Comparison of ENCODE assay signal across 1 cellular context in genomic region chr19:48760514-48761221, GRCh38.
TF ChIP-seq lines count a peak whose summit lies in the region.

No MANE protein-coding gene starts in this region.

TF ChIP-seq in HepG2, 621 proteins besides CTCF, POLR2A, EP300 and RAD21 (continues in another document):
- TF ChIP-seq GTF2F1 (IDR thresholded peaks at IDR 0.05; ENCODE audit: low read length) = no peak
- no peak for TF ChIP-seq U2AF1 (optimal IDR thresholded peaks at IDR 0.05; ENCODE audit: low read depth, low read length)
- TF ChIP-seq KDM3A (CRISPR knock-in tag; IDR thresholded peaks at IDR 0.05; ENCODE audit: low read depth) = no peak
- TF ChIP-seq ZMYM3 (CRISPR knock-in tag; IDR thresholded peaks at IDR 0.05) = peak; percentile 19; the same call in 1 of the 2 replicates
- peak; percentile 46 for TF ChIP-seq ZNF687 (CRISPR knock-in tag; IDR thresholded peaks at IDR 0.05)
- TF ChIP-seq PTBP1 (IDR thresholded peaks at IDR 0.05; ENCODE audit: low read depth, low read length, poor library complexity, severe bottlenecking) = no peak
- TF ChIP-seq ZNF772 (CRISPR knock-in tag; IDR thresholded peaks at IDR 0.05) = no peak
- TF ChIP-seq NFE2 (CRISPR knock-in tag; IDR thresholded peaks at IDR 0.05) = no peak
- TF ChIP-seq NR2F2 (IDR thresholded peaks at IDR 0.05; ENCODE audit: borderline replicate concordance, low read depth) = no peak
- TF ChIP-seq HNF4G (IDR thresholded peaks at IDR 0.05; ENCODE audit: borderline replicate concordance, low read depth, low read length) = no peak
- TF ChIP-seq HNF4G (CRISPR knock-in tag; IDR thresholded peaks at IDR 0.05; ENCODE audit: borderline replicate concordance, low read depth) = 0 out of 2 replicates have a peak, but pooled peaks have one; percentile 39
- no peak for TF ChIP-seq ZNF607 (CRISPR knock-in tag; IDR thresholded peaks at IDR 0.05; ENCODE audit: borderline replicate concordance)
- TF ChIP-seq ZNF782 (CRISPR knock-in tag; IDR thresholded peaks at IDR 0.05; ENCODE audit: borderline replicate concordance) = no peak
- 0 out of 2 replicates have a peak, but pooled peaks have one; percentile 9 for TF ChIP-seq NFE2L2 (IDR thresholded peaks at IDR 0.05; ENCODE audit: low read length)
- TF ChIP-seq ZNF749 (CRISPR knock-in tag; IDR thresholded peaks at IDR 0.05; ENCODE audit: borderline replicate concordance) = no peak
- TF ChIP-seq THAP11 (CRISPR knock-in tag; IDR thresholded peaks at IDR 0.05) = no peak
- TF ChIP-seq BCL3 (CRISPR knock-in tag; IDR thresholded peaks at IDR 0.05) = no peak
- no peak for TF ChIP-seq ZNF33A (CRISPR knock-in tag; IDR thresholded peaks at IDR 0.05; ENCODE audit: borderline replicate concordance)
- TF ChIP-seq FOXO1 (CRISPR knock-in tag; IDR thresholded peaks at IDR 0.05) = no peak
- no peak for TF ChIP-seq ZNF10 (CRISPR knock-in tag; IDR thresholded peaks at IDR 0.05; ENCODE audit: borderline replicate concordance, low read depth)
- TF ChIP-seq GFI1 (CRISPR knock-in tag; IDR thresholded peaks at IDR 0.05; ENCODE audit: borderline replicate concordance) = 0 out of 2 replicates have a peak, but pooled peaks have one; percentile 20
- TF ChIP-seq MYC (CRISPR knock-in tag; IDR thresholded peaks at IDR 0.05; ENCODE audit: borderline replicate concordance) = no peak
- no peak for TF ChIP-seq ZBTB8A (CRISPR knock-in tag; IDR thresholded peaks at IDR 0.05; ENCODE audit: borderline replicate concordance, low read depth)
- TF ChIP-seq KDM1A (CRISPR knock-in tag; IDR thresholded peaks at IDR 0.05) = no peak
- TF ChIP-seq ZNF615 (CRISPR knock-in tag; IDR thresholded peaks at IDR 0.05; ENCODE audit: borderline replicate concordance) = no peak
- no peak for TF ChIP-seq KIAA2018 (CRISPR knock-in tag; IDR thresholded peaks at IDR 0.05; ENCODE audit: borderline replicate concordance)
- no peak for TF ChIP-seq CENPBD1 (CRISPR knock-in tag; IDR thresholded peaks at IDR 0.05; ENCODE audit: borderline replicate concordance, low read depth)
- TF ChIP-seq ZNF276 (CRISPR knock-in tag; IDR thresholded peaks at IDR 0.05; ENCODE audit: low read depth) = no peak
- no peak for TF ChIP-seq ZNF337 (CRISPR knock-in tag; IDR thresholded peaks at IDR 0.05; ENCODE audit: borderline replicate concordance, low read depth)
- no peak for TF ChIP-seq TCF12 (IDR thresholded peaks at IDR 0.05)
- TF ChIP-seq TCF12 (CRISPR knock-in tag; IDR thresholded peaks at IDR 0.05) = no peak
- TF ChIP-seq SP140L (CRISPR knock-in tag; IDR thresholded peaks at IDR 0.05; ENCODE audit: borderline replicate concordance) = no peak
- no peak for TF ChIP-seq PRDM10 (CRISPR knock-in tag; IDR thresholded peaks at IDR 0.05; ENCODE audit: low read depth)
- TF ChIP-seq ZNF160 (CRISPR knock-in tag; IDR thresholded peaks at IDR 0.05) = no peak
- TF ChIP-seq TFDP1 (CRISPR knock-in tag; IDR thresholded peaks at IDR 0.05; ENCODE audit: borderline replicate concordance) = no peak
- TF ChIP-seq ISX (CRISPR knock-in tag; conservative IDR thresholded peaks at IDR 0.05) = no peak
- TF ChIP-seq ISL2 (CRISPR knock-in tag; IDR thresholded peaks at IDR 0.05) = no peak
